ENCODE assay signal across 20 cellular contexts in the genomic region with DNA sequence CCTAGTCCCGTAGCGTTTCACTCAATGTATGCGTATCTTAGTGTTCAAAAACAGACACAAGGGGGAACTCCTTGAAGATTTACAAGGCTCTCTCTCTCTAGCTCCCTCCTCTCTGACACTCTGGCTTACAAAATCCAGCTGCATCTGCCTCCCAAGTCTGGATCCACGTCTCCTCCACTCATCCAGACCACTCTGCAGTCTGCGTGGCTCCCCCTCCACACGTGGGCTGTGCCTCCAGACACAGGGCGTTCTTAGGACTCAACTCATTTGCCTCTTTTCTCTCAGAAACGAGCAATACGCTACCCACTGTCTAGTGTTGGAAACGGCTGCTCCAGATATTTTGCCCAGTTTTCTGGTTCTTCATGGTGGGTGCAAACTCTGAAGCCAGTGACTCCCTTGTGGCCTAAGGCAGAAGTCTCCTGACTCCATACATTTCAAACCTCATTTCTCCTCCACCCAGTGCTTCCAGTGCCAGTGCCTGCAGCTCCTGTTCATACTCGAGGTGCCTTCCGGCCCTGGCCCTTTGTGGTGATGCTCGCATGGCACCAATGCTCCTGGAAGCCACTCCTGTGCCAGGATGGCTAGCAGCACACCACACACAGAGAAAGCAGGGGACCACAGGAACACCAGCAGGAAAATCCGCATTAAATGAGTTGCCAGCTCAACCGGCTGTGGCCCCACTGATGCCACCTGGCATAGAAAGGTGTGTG. TPM values are rescaled to one million over a fixed set of nuclear protein-coding genes. Genes with fewer than 3 reads are reported as not detected.
DNase-seq lines count a peak whose midpoint lies in the region; ATAC-seq and TF ChIP-seq lines count a peak whose summit lies in the region.
"Had no signal": no experiment of that assay in that cellular context is flagged by ENCODE, and none has a peak within 500 bp of the region (broad histone marks: within the 10 kb centered on the region; RNA-seq: fewer than 3 reads in every experiment).

No MANE protein-coding gene starts in this region.

- peak; percentile 0 for DNase-seq in Daoy (ENCODE audit: low read depth)
- DNase-seq in endodermal cell, result peak; percentile 30
- peak; percentile 43 for DNase-seq in osteoblast (ENCODE audit: insufficient read length, low spot score, missing footprints)
- no peak for DNase-seq in NCI-H748 (lab: John Stamatoyannopoulos, UW; ENCODE audit: unreplicated experiment)
- no peak for DNase-seq in stimulated activated CD4-positive, alpha-beta T cell treated with anti-CD3 and anti-CD28 coated beads, Interleukin-1b, Interleukin-23, amount 100 ng/mL, for 48 hours
- DNase-seq in SW480 (ENCODE audit: low spot score), result no peak
- DNase-seq: activated naive CD8-positive, alpha-beta T cell treated with anti-CD3 and anti-CD28 coated beads, Interleukin-2, amount 10 ng/mL, durations not matched to agents 7 days and 5 days; GOT3; Karpas-422; kidney glomerular epithelial cell; MV-4-11; NCI-H2171; NCI-H524; stimulated activated CD8-positive, alpha-beta memory T cell treated with anti-CD3 and anti-CD28 coated beads, Interleukin-4, amount 100 ng/mL, for 48 hours had no signal

- no peak overlapping the region for H3K27ac ChIP-seq in BLaER1 treated with 17β-estradiol and CSF1 and Interleukin-3, amounts not matched to agents 10 nM and 100 nM
- H3K27ac ChIP-seq in endodermal cell (ENCODE audit: low read depth, low read length) (no peak overlapping the region), osteoblast (ENCODE audit: low read depth, low read length) (no peak overlapping the region)
- H3K27ac ChIP-seq: upper lobe of left lung had no signal

- no peak overlapping the region for H3K9ac ChIP-seq in BLaER1 treated with 17β-estradiol and CSF1 and Interleukin-3, amounts not matched to agents 10 nM and 100 nM
- H3K9ac ChIP-seq in endodermal cell (ENCODE audit: extremely low read depth, low read length, poor library complexity, severe bottlenecking), result no peak overlapping the region

- peaks cover 3% of the 10 kb centered on the region for H3K27me3 Mint-ChIP-seq in endodermal cell (ENCODE audit: insufficient read depth)
- H3K27me3 Mint-ChIP-seq: T-cell had no signal

- no peaks in the 10 kb centered on the region for H3K4me1 Mint-ChIP-seq in endodermal cell
- H3K4me1 Mint-ChIP-seq: activated naive CD8-positive, alpha-beta T cell treated with anti-CD3 and anti-CD28 coated beads, Interleukin-2, amount 10 ng/mL, durations not matched to agents 7 days and 5 days; T-cell had no signal

- H2AFZ ChIP-seq in osteoblast (ENCODE audit: low read length), result no peak overlapping the region

- peak overlapping the region in 7 of 11 experiments; percentile 18 to 80 (median 63); a peak in 10 of 22 replicates for H3K4me2 ChIP-seq in BLaER1 treated with 17β-estradiol and CSF1 and Interleukin-3, amounts not matched to agents 10 nM and 100 nM
- H3K4me2 ChIP-seq in osteoblast (ENCODE audit: insufficient read depth, low read length), result no peak overlapping the region

- peaks cover 4 to 69% (median 46%) of the 10 kb centered on the region in 10 experiments; a peak in 19 of 20 replicates for H3K4me1 ChIP-seq in BLaER1 treated with 17β-estradiol and CSF1 and Interleukin-3, amounts not matched to agents 10 nM and 100 nM
- H3K4me1 ChIP-seq in endodermal cell (ENCODE audit: control insufficient read depth, insufficient read depth, low read length) (no peaks in the 10 kb centered on the region), osteoblast (ENCODE audit: insufficient read depth, low read length) (no peaks in the 10 kb centered on the region)
- H3K4me1 ChIP-seq: upper lobe of left lung had no signal

- no peak for TF ChIP-seq CTCF in endodermal cell (conservative IDR thresholded peaks at IDR 0.05)
- TF ChIP-seq CTCF in osteoblast (IDR thresholded peaks at IDR 0.05; ENCODE audit: extremely low read depth, low read depth, low read length), result no peak

- no peaks in the 10 kb centered on the region for H3K36me3 Mint-ChIP-seq in endodermal cell (ENCODE audit: low read depth)
- H3K36me3 Mint-ChIP-seq: activated naive CD8-positive, alpha-beta T cell treated with anti-CD3 and anti-CD28 coated beads, Interleukin-2, amount 10 ng/mL, durations not matched to agents 7 days and 5 days; CD8-positive, alpha-beta T cell; T-cell had no signal

- 91 to 95% methylated on average over 14 to 15 of the region's 15 CpGs for WGBS in endodermal cell (ENCODE audit: insufficient coverage in 1 of 2, insufficient read length in 1 of 2), 2 experiments

- peaks cover 0 to 30% (median 0%) of the 10 kb centered on the region in 11 experiments; a peak in 4 of 22 replicates for H3K27me3 ChIP-seq in BLaER1 treated with 17β-estradiol and CSF1 and Interleukin-3, amounts not matched to agents 10 nM and 100 nM
- no peaks in the 10 kb centered on the region for H3K27me3 ChIP-seq in endodermal cell (ENCODE audit: control insufficient read depth, insufficient read depth, low read length, poor library complexity, severe bottlenecking)
- H3K27me3 ChIP-seq in osteoblast (ENCODE audit: insufficient read depth, low read length), result no peaks in the 10 kb centered on the region
- H3K27me3 ChIP-seq: upper lobe of left lung had no signal

- H3K36me3 ChIP-seq in BLaER1 treated with 17β-estradiol and CSF1 and Interleukin-3, amounts not matched to agents 10 nM and 100 nM, result no peaks in the 10 kb centered on the region
- no peaks in the 10 kb centered on the region for H3K36me3 ChIP-seq in endodermal cell (ENCODE audit: control insufficient read depth, insufficient read depth, low read length)
- no peaks in the 10 kb centered on the region for H3K36me3 ChIP-seq in osteoblast (ENCODE audit: insufficient read depth, low read length)
- H3K36me3 ChIP-seq: upper lobe of left lung had no signal

- no peaks in the 10 kb centered on the region for H3K9me3 Mint-ChIP-seq in endodermal cell
- H3K9me3 Mint-ChIP-seq: activated naive CD8-positive, alpha-beta T cell treated with anti-CD3 and anti-CD28 coated beads, Interleukin-2, amount 10 ng/mL, durations not matched to agents 7 days and 5 days had no signal

- ATAC-seq in GM18505 (IDR thresholded peaks at IDR 0.05; ENCODE audit: unreplicated experiment), result no peak
- ATAC-seq: CD8-positive, alpha-beta T cell; Panc1; T-cell had no signal

- no peak overlapping the region for H3K4me3 ChIP-seq in BLaER1 treated with 17β-estradiol and CSF1 and Interleukin-3, amounts not matched to agents 10 nM and 100 nM
- H3K4me3 ChIP-seq in endodermal cell (ENCODE audit: low read length), result no peak overlapping the region
- no peak overlapping the region for H3K4me3 ChIP-seq in osteoblast (ENCODE audit: insufficient read depth, low read length)
- H3K4me3 ChIP-seq: upper lobe of left lung had no signal

- peaks cover 0 to 21% (median 6%) of the 10 kb centered on the region in 11 experiments; a peak in 7 of 22 replicates for H3K9me3 ChIP-seq in BLaER1 treated with 17β-estradiol and CSF1 and Interleukin-3, amounts not matched to agents 10 nM and 100 nM (replicated peaks in 1 of 11)
- no peaks in the 10 kb centered on the region for H3K9me3 ChIP-seq in endodermal cell (ENCODE audit: control insufficient read depth, low read length)
- H3K9me3 ChIP-seq in osteoblast (ENCODE audit: low read depth, low read length), result no peaks in the 10 kb centered on the region
- H3K9me3 ChIP-seq: upper lobe of left lung had no signal

- no peak overlapping the region for H3K4me3 Mint-ChIP-seq in endodermal cell
- H3K4me3 Mint-ChIP-seq: activated naive CD8-positive, alpha-beta T cell treated with anti-CD3 and anti-CD28 coated beads, Interleukin-2, amount 10 ng/mL, durations not matched to agents 7 days and 5 days; CD8-positive, alpha-beta T cell; T-cell had no signal

- H3K79me2 ChIP-seq in osteoblast (ENCODE audit: insufficient read depth, low read length), result no peaks in the 10 kb centered on the region

- H4K20me1 ChIP-seq in BLaER1 treated with 17β-estradiol and CSF1 and Interleukin-3, amounts not matched to agents 10 nM and 100 nM, result peaks cover 0 to 5% (median 0%) of the 10 kb centered on the region in 11 experiments; a peak in 1 of 22 replicates
- H4K20me1 ChIP-seq in osteoblast (ENCODE audit: insufficient read depth, low read length), result no peaks in the 10 kb centered on the region

- no peak overlapping the region for H3K27ac Mint-ChIP-seq in endodermal cell
- H3K27ac Mint-ChIP-seq: activated naive CD8-positive, alpha-beta T cell treated with anti-CD3 and anti-CD28 coated beads, Interleukin-2, amount 10 ng/mL, durations not matched to agents 7 days and 5 days; CD8-positive, alpha-beta T cell; T-cell had no signal

- no peak for TF ChIP-seq POLR2A in GM18505 (IDR thresholded peaks at IDR 0.05; ENCODE audit: borderline replicate concordance, extremely low read depth, insufficient read depth, insufficient read length)

RNA-seq across cellular contexts. Expression of gene NAT8L, which starts 24.1 kb away (rescaled TPM):
- 2.8 and 3.4 TPM in 2 replicates for total RNA-seq in Daoy (2014; rRNA removed; shearing (Covaris generic))
- total RNA-seq in endodermal cell (1 to 10 TPM; 5.0 to 6.4 TPM), osteoblast (under 0.01 TPM in 2 replicates)
- polyA plus RNA-seq in endodermal cell (2013, experiment 1 of 2), result 13.4 TPM
- 11.1 TPM for polyA plus RNA-seq in endodermal cell (2013, experiment 2 of 2)

Comparison
In these comparisons a context has a peak if more than half of its experiments do, and no peak if none do; other contexts are left out.
1. DNase-seq: peak in Daoy (single experiment), endodermal cell (single experiment) and osteoblast (single experiment); none in NCI-H748 (single experiment), stimulated activated CD4-positive, alpha-beta T cell treated with anti-CD3 and anti-CD28 coated beads, Interleukin-1b, Interleukin-23, amount 100 ng/mL, for 48 hours (single experiment) and SW480 (single experiment).